ENCODE assay signal across 11 cellular contexts in the genomic region with DNA sequence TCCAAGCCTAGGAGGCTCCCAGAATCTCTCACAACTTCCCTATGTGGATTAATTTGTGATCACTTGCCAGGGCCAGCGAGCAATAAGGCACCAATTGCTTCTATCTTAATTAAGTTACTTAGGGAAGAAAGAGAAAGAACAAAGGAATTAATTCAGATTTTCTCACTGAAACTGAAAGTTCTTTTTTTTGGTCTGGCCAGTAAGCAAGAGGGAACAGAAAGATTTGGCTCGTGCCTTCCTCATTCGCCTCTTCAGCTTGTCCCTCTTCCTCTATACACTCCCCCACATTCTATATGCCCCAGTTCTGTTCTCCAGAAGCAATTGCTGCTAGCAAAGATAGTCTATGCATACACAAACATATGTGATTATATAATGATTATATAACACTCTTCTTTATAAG. TPM values are rescaled to one million over a fixed set of nuclear protein-coding genes. Genes with fewer than 3 reads are reported as not detected.
DNase-seq lines count a peak whose midpoint lies in the region; ATAC-seq lines count a peak whose summit lies in the region.
"Had no signal": no experiment of that assay in that cellular context is flagged by ENCODE, and none has a peak within 500 bp of the region (broad histone marks: within the 10 kb centered on the region; RNA-seq: fewer than 3 reads in every experiment).

No MANE protein-coding gene starts in this region.

- peak; percentile 82 for DNase-seq in CD1c-positive myeloid dendritic cell (ENCODE audit: extremely low spot score)
- DNase-seq in C1 segment of cervical spinal cord (lab: John Stamatoyannopoulos, UW), result no peak
- DNase-seq in kidney glomerular epithelial cell (lab: John Stamatoyannopoulos, UW), result no peak
- no peak for DNase-seq in DMS153 treated with DMSO at 0.1 percent for 48 hours (lab: John Stamatoyannopoulos, UW; ENCODE audit: unreplicated experiment)
- DNase-seq: small intestine; stimulated activated naive CD8-positive, alpha-beta T cell treated with anti-CD3 and anti-CD28 coated beads, Interleukin-15, Interleukin-2, amounts not matched to agents 100 U/mL and 50 U/mL, for 24 hours had no signal

- H3K36me3 Mint-ChIP-seq in IgD-negative memory B cell, result no peaks in the 10 kb centered on the region
- no peaks in the 10 kb centered on the region for H3K36me3 Mint-ChIP-seq in dendritic cell treated with granulocyte-macrophage colony-stimulating factor and Interleukin-4, amounts not matched to agents 40 ng/mL and 50 ng/mL, for 4 days (ENCODE audit: low read depth)
- H3K36me3 Mint-ChIP-seq: mesothelial cell of epicardium had no signal

- peak overlapping the region in 2 of 3 donors; percentile 4 to 53 for H3K27ac Mint-ChIP-seq in IgD-negative memory B cell
- H3K27ac Mint-ChIP-seq in dendritic cell treated with granulocyte-macrophage colony-stimulating factor and Interleukin-4, amounts not matched to agents 40 ng/mL and 50 ng/mL, for 4 days, result peak overlapping the region; percentile 79
- H3K27ac Mint-ChIP-seq: mesothelial cell of epicardium had no signal

- H3K9me3 Mint-ChIP-seq in IgD-negative memory B cell, result no peaks in the 10 kb centered on the region
- no peaks in the 10 kb centered on the region for H3K9me3 Mint-ChIP-seq in dendritic cell treated with granulocyte-macrophage colony-stimulating factor and Interleukin-4, amounts not matched to agents 40 ng/mL and 50 ng/mL, for 4 days
- H3K9me3 Mint-ChIP-seq: mesothelial cell of epicardium had no signal

- H3K4me3 Mint-ChIP-seq in IgD-negative memory B cell, result peak overlapping the region in 2 of 4 donors; percentile 72 to 73
- peak overlapping the region; percentile 37 for H3K4me3 Mint-ChIP-seq in dendritic cell treated with granulocyte-macrophage colony-stimulating factor and Interleukin-4, amounts not matched to agents 40 ng/mL and 50 ng/mL, for 4 days
- H3K4me3 Mint-ChIP-seq: mesothelial cell of epicardium had no signal

- H3K4me1 Mint-ChIP-seq in IgD-negative memory B cell, result peaks cover 10 to 22% (median 19%) of the 10 kb centered on the region in 3 donors
- H3K4me1 Mint-ChIP-seq in dendritic cell treated with granulocyte-macrophage colony-stimulating factor and Interleukin-4, amounts not matched to agents 40 ng/mL and 50 ng/mL, for 4 days (ENCODE audit: low read depth), result peaks cover 56% of the 10 kb centered on the region
- H3K4me1 Mint-ChIP-seq: mesothelial cell of epicardium had no signal

- ATAC-seq in GM19467 (IDR thresholded peaks at IDR 0.05; ENCODE audit: unreplicated experiment) (peak; percentile 67), GM18519 (IDR thresholded peaks at IDR 0.05; ENCODE audit: low FRiP score, unreplicated experiment) (no peak)
- ATAC-seq: stimulated activated naive CD8-positive, alpha-beta T cell treated with anti-CD3 and anti-CD28 coated beads, Interleukin-15, Interleukin-2, amounts not matched to agents 100 U/mL and 50 U/mL, for 24 hours had no signal

- H3K27me3 Mint-ChIP-seq in IgD-negative memory B cell, result peaks cover 2% of the 10 kb centered on the region
- no peaks in the 10 kb centered on the region for H3K27me3 Mint-ChIP-seq in dendritic cell treated with granulocyte-macrophage colony-stimulating factor and Interleukin-4, amounts not matched to agents 40 ng/mL and 50 ng/mL, for 4 days

- intact Hi-C loops in dendritic cell treated with granulocyte-macrophage colony-stimulating factor and Interleukin-4, amounts not matched to agents 40 ng/mL and 50 ng/mL, for 4 days (cut with micrococcal nuclease), result no loop called here

RNA-seq across cellular contexts. Expression of a gene that starts 34.0 kb away (rescaled TPM):
- 40.0 TPM for polyA plus RNA-seq in IgD-negative memory B cell
